ENCODE assay signal across 23 cellular contexts in the genomic region with DNA sequence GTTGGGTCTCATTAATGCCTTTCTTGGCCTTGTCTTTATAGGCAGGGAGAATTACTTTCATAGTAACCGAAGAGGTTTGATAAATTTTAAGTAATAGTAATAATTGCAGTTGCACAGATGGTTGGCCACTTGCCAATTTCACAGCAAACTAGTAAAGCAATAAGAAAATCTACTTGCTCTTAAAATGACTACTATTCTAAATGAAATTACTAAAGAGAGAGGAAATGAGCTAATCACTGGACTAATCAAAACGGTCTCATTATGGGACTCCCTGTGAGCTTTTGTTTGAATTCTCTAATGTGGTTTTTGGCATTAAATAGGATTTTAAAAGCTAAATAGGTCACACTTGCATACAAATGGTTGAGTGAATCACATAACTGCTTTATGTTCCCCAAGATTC.
A peak's percentile ranks its signal among the peaks of the same experiment; 100 is the strongest.
DNase-seq lines count a peak whose midpoint lies in the region; ATAC-seq and TF ChIP-seq lines count a peak whose summit lies in the region.
"Had no signal": no experiment of that assay in that cellular context is flagged by ENCODE, and none has a peak within 500 bp of the region (broad histone marks: within the 10 kb centered on the region; RNA-seq: fewer than 3 reads in every experiment).

No MANE protein-coding gene starts in this region.

- no peak overlapping the region for H3K4me3 ChIP-seq in uterus
- H3K4me3 ChIP-seq in vagina, result no peak overlapping the region
- H3K4me3 ChIP-seq: HAP-1, upper lobe of right lung had no signal

- no peaks in the 10 kb centered on the region for H3K27me3 ChIP-seq in uterus
- no peaks in the 10 kb centered on the region for H3K27me3 ChIP-seq in vagina
- H3K27me3 ChIP-seq: upper lobe of right lung had no signal

- H3K27ac ChIP-seq in uterus (peak overlapping the region; percentile 9 to 88), vagina (no peak overlapping the region)
- H3K27ac ChIP-seq: C4-2B, upper lobe of right lung had no signal

- no peak for TF ChIP-seq POLR2A in uterus (IDR thresholded peaks at IDR 0.05)
- no peak for TF ChIP-seq POLR2A in vagina (IDR thresholded peaks at IDR 0.05)

- DNase-seq in NCI-H2107 treated with DMSO at 0.1 percent for 48 hours (lab: John Stamatoyannopoulos, UW; ENCODE audit: unreplicated experiment) (peak; percentile 22), NCI-H2107 (lab: John Stamatoyannopoulos, UW) (no peak), NCI-H748 treated with DMSO at 0.1 percent for 48 hours (lab: John Stamatoyannopoulos, UW) (peak; percentile 61), dermis blood vessel endothelial cell (peak; percentile 28), uterus (no peak), vagina (ENCODE audit: extremely low spot score in 2 of 2) (no peak)
- DNase-seq: activated CD4-positive, alpha-beta T cell treated with anti-CD3 and anti-CD28 coated beads, Interleukin-2, amount 10 ng/mL, durations not matched to agents 7 days and 5 days; activated CD8-positive, alpha-beta memory T cell treated with anti-CD3 and anti-CD28 coated beads, Interleukin-2, amount 50 U/mL, for 4 hours; activated effector memory CD4-positive, alpha-beta T cell treated with anti-CD3 and anti-CD28 coated beads, Interleukin-2, amount 50 U/mL, for 16 hours; amniotic stem cell; foreskin melanocyte; mesenchymal stem cell; NCI-H2029; NCI-H524 treated with DMSO at 0.1 percent for 48 hours; stimulated activated CD4-positive, alpha-beta T cell treated with anti-CD3 and anti-CD28 coated beads, Interleukin-2, amount 100 ng/mL, for 24 hours; stimulated activated naive CD8-positive, alpha-beta T cell treated with anti-CD3 and anti-CD28 coated beads, Interleukin-15, amount 100 ng/mL, for 72 hours; T-cell; upper lobe of right lung had no signal

- ATAC-seq in HG03378 (IDR thresholded peaks at IDR 0.05; ENCODE audit: unreplicated experiment), result no peak
- no peak for ATAC-seq in GM21367 (IDR thresholded peaks at IDR 0.05; ENCODE audit: unreplicated experiment)
- ATAC-seq: Right ventricle myocardium inferior; stimulated activated naive CD8-positive, alpha-beta T cell treated with anti-CD3 and anti-CD28 coated beads, Interleukin-15, amount 100 ng/mL, for 72 hours; T-cell had no signal

- H3K9me3 ChIP-seq in uterus (no peaks in the 10 kb centered on the region), vagina (no peaks in the 10 kb centered on the region)
- H3K9me3 ChIP-seq: HAP-1, upper lobe of right lung had no signal

- H3K36me3 ChIP-seq in uterus, result no peaks in the 10 kb centered on the region
- no peaks in the 10 kb centered on the region for H3K36me3 ChIP-seq in vagina
- H3K36me3 ChIP-seq: HAP-1, upper lobe of right lung had no signal

- intact Hi-C loops in uterus (cut with DNase I; ENCODE audit: low total_unique reads) (no loop called here), vagina (cut with DNase I) (no loop called here)

- H3K4me1 ChIP-seq in uterus (no peaks in the 10 kb centered on the region), vagina (peaks cover 7% of the 10 kb centered on the region)
- H3K4me1 ChIP-seq: HAP-1 had no signal

- TF ChIP-seq CTCF in uterus (IDR thresholded peaks at IDR 0.05) (no peak), vagina (IDR thresholded peaks at IDR 0.05) (no peak)

Comparison
In these comparisons a context has a peak if more than half of its experiments do, and no peak if none do; other contexts are left out.
1. DNase-seq: peak in NCI-H2107 treated with DMSO at 0.1 percent for 48 hours (single experiment), NCI-H748 treated with DMSO at 0.1 percent for 48 hours (single experiment) and dermis blood vessel endothelial cell (single experiment); none in NCI-H2107 (single experiment), uterus (0 of 2) and vagina (0 of 2).